In the genomic region with DNA sequence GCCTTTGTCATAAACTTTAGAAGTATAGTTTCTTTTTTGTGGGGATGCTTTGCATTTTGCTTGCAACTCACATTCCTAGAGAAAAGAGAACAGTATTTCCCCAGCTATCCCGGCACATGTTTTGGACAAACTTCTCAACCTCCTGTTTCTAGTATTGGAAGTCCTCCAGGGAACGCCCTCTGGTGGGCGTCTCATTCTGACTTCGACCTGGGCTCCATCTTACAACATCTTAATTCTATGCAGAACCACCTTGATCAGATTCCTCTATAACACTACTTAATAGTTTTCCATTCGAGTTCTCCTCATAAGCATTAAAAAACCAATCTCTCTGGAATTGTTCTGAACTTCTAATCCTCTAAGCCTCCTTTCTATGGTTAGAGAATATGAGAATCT, we compare ENCODE assay signal across 13 cellular contexts.
DNase-seq lines count a peak whose midpoint lies in the region; ATAC-seq and TF ChIP-seq lines count a peak whose summit lies in the region.
"Had no signal": no experiment of that assay in that cellular context is flagged by ENCODE, and none has a peak within 500 bp of the region (broad histone marks: within the 10 kb centered on the region; RNA-seq: fewer than 3 reads in every experiment).

No MANE protein-coding gene starts in this region.

- H2AFZ ChIP-seq in DND-41 (ENCODE audit: low read depth, low read length) = no peak overlapping the region

- no peak overlapping the region for H3K9ac ChIP-seq in DND-41 (ENCODE audit: low read depth, low read length)

- H3K36me3 ChIP-seq in DND-41 (ENCODE audit: insufficient read depth, low read length) = no peaks in the 10 kb centered on the region

- TF ChIP-seq CTCF in DND-41 (IDR thresholded peaks at IDR 0.05; ENCODE audit: borderline replicate concordance, extremely low read depth, low read length, poor library complexity, severe bottlenecking) = peak; percentile 39
- peak; percentile 24 for TF ChIP-seq CTCF in HFF-Myc (IDR thresholded peaks at IDR 0.05; ENCODE audit: low read depth, low read length, missing control alignments)
- peak; percentile 31 for TF ChIP-seq CTCF in VCaP (conservative IDR thresholded peaks at IDR 0.05)

- H3K27me3 ChIP-seq in DND-41 (ENCODE audit: insufficient read depth, low read length, poor library complexity) = no peaks in the 10 kb centered on the region

- H3K27me3 Mint-ChIP-seq in activated CD4-positive, alpha-beta memory T cell treated with anti-CD3 and anti-CD28 coated beads for 36 hours = peaks cover 7% of the 10 kb centered on the region
- peaks cover 7% of the 10 kb centered on the region for H3K27me3 Mint-ChIP-seq in activated T-cell treated with anti-CD3 and anti-CD28 coated beads, Interleukin-2, amount 50 U/mL, for 24 hours

- H3K4me1 ChIP-seq in DND-41 (ENCODE audit: insufficient read depth, low read length) = no peaks in the 10 kb centered on the region
- H3K4me1 ChIP-seq: psoas muscle had no signal

- no peaks in the 10 kb centered on the region for H3K4me1 Mint-ChIP-seq in activated CD4-positive, alpha-beta memory T cell treated with anti-CD3 and anti-CD28 coated beads for 36 hours (ENCODE audit: low read depth)
- no peaks in the 10 kb centered on the region for H3K4me1 Mint-ChIP-seq in activated T-cell treated with anti-CD3 and anti-CD28 coated beads, Interleukin-2, amount 50 U/mL, for 24 hours (ENCODE audit: low read depth)
- H3K4me1 Mint-ChIP-seq: activated B cell treated with CpG ODN at 0.5 μM for 24 hours; activated naive CD4-positive, alpha-beta T cell treated with anti-CD3 and anti-CD28 coated beads, Interleukin-2, amount 10 ng/mL, durations not matched to agents 7 days and 5 days had no signal

- intact Hi-C loops in activated CD4-positive, alpha-beta memory T cell treated with anti-CD3 and anti-CD28 coated beads for 36 hours (cut with micrococcal nuclease) = loop anchor here (10.0 kb wide), 1 partner anchor 147 kb away; no protein-coding TSS in a partner anchor

- DNase-seq in DND-41 = no peak
- DNase-seq in HFF-Myc (ENCODE audit: extremely low read depth, low read depth) = no peak
- DNase-seq in islet precursor cell = peak; percentile 61
- no peak for DNase-seq in GM19240 (ENCODE audit: insufficient read length, low spot score)
- DNase-seq in activated CD4-positive, alpha-beta memory T cell treated with anti-CD3 and anti-CD28 coated beads for 36 hours = no peak
- no peak for DNase-seq in activated T-cell treated with anti-CD3 and anti-CD28 coated beads, Interleukin-2, amount 50 U/mL, for 24 hours
- no peak for DNase-seq in hepatic stellate cell (ENCODE audit: low spot score)
- DNase-seq: activated B cell treated with CpG ODN at 0.5 μM for 24 hours; activated naive CD4-positive, alpha-beta T cell treated with anti-CD3 and anti-CD28 coated beads, Interleukin-2, amount 10 ng/mL, durations not matched to agents 7 days and 5 days; DMS79 treated with DMSO at 0.1 percent for 48 hours; effector memory CD8-positive, alpha-beta T cell; psoas muscle had no signal

- peaks cover 7% of the 10 kb centered on the region for H3K9me3 Mint-ChIP-seq in activated CD4-positive, alpha-beta memory T cell treated with anti-CD3 and anti-CD28 coated beads for 36 hours
- peaks cover 2% of the 10 kb centered on the region for H3K9me3 Mint-ChIP-seq in activated T-cell treated with anti-CD3 and anti-CD28 coated beads, Interleukin-2, amount 50 U/mL, for 24 hours
- H3K9me3 Mint-ChIP-seq: activated B cell treated with CpG ODN at 0.5 μM for 24 hours had no signal

- H3K27ac Mint-ChIP-seq in activated CD4-positive, alpha-beta memory T cell treated with anti-CD3 and anti-CD28 coated beads for 36 hours = no peak overlapping the region
- H3K27ac Mint-ChIP-seq in activated T-cell treated with anti-CD3 and anti-CD28 coated beads, Interleukin-2, amount 50 U/mL, for 24 hours = no peak overlapping the region
- H3K27ac Mint-ChIP-seq: activated B cell treated with CpG ODN at 0.5 μM for 24 hours; activated naive CD4-positive, alpha-beta T cell treated with anti-CD3 and anti-CD28 coated beads, Interleukin-2, amount 10 ng/mL, durations not matched to agents 7 days and 5 days; effector memory CD8-positive, alpha-beta T cell had no signal

- CTCF ChIA-PET in activated CD4-positive, alpha-beta memory T cell treated with anti-CD3 and anti-CD28 coated beads for 36 hours (lab: Charles Lee) = interaction anchor here (1.0 to 1.2 kb wide), 3 partner anchors 138 to 662 kb away, joined by 3 to 5 read pairs (median 5); no protein-coding TSS in a partner anchor

- ATAC-seq in DND-41 (ENCODE audit: insufficient read depth, low read depth) = no peak
- ATAC-seq: effector memory CD8-positive, alpha-beta T cell; psoas muscle had no signal

- no peak overlapping the region for H3K4me2 ChIP-seq in DND-41 (ENCODE audit: insufficient read depth, low read length)

- no peaks in the 10 kb centered on the region for H3K36me3 Mint-ChIP-seq in activated CD4-positive, alpha-beta memory T cell treated with anti-CD3 and anti-CD28 coated beads for 36 hours
- H3K36me3 Mint-ChIP-seq in activated T-cell treated with anti-CD3 and anti-CD28 coated beads, Interleukin-2, amount 50 U/mL, for 24 hours (ENCODE audit: low read depth) = no peaks in the 10 kb centered on the region
- H3K36me3 Mint-ChIP-seq: activated naive CD4-positive, alpha-beta T cell treated with anti-CD3 and anti-CD28 coated beads, Interleukin-2, amount 10 ng/mL, durations not matched to agents 7 days and 5 days had no signal

- H3K9me3 ChIP-seq in DND-41 (ENCODE audit: insufficient read depth, low read length, severe bottlenecking) = no peaks in the 10 kb centered on the region
- H3K9me3 ChIP-seq: psoas muscle had no signal

- no peaks in the 10 kb centered on the region for H4K20me1 ChIP-seq in DND-41 (ENCODE audit: insufficient read depth, low read length)

- H3K79me2 ChIP-seq in DND-41 (ENCODE audit: insufficient read depth, low read length) = no peaks in the 10 kb centered on the region

- POLR2A ChIA-PET in activated CD4-positive, alpha-beta memory T cell treated with anti-CD3 and anti-CD28 coated beads for 36 hours (lab: Charles Lee) = no interaction called here

- H3K27ac ChIP-seq in DND-41 (ENCODE audit: low read length) (no peak overlapping the region), VCaP (peak overlapping the region; percentile 85)
- H3K27ac ChIP-seq: psoas muscle had no signal

- no peak overlapping the region for H3K4me3 Mint-ChIP-seq in activated CD4-positive, alpha-beta memory T cell treated with anti-CD3 and anti-CD28 coated beads for 36 hours
- H3K4me3 Mint-ChIP-seq in activated T-cell treated with anti-CD3 and anti-CD28 coated beads, Interleukin-2, amount 50 U/mL, for 24 hours = no peak overlapping the region
- H3K4me3 Mint-ChIP-seq: activated B cell treated with CpG ODN at 0.5 μM for 24 hours; activated naive CD4-positive, alpha-beta T cell treated with anti-CD3 and anti-CD28 coated beads, Interleukin-2, amount 10 ng/mL, durations not matched to agents 7 days and 5 days; effector memory CD8-positive, alpha-beta T cell had no signal

- H3K4me3 ChIP-seq in DND-41 (ENCODE audit: low read depth in 1 of 2, low read length in 2 of 2) (no peak overlapping the region), HFF-Myc (replicated peaks; ENCODE audit: low read depth, low read length) (no peak overlapping the region)
- H3K4me3 ChIP-seq: psoas muscle had no signal
